Comparison of ENCODE assay signal across 20 cellular contexts in the genomic region with DNA sequence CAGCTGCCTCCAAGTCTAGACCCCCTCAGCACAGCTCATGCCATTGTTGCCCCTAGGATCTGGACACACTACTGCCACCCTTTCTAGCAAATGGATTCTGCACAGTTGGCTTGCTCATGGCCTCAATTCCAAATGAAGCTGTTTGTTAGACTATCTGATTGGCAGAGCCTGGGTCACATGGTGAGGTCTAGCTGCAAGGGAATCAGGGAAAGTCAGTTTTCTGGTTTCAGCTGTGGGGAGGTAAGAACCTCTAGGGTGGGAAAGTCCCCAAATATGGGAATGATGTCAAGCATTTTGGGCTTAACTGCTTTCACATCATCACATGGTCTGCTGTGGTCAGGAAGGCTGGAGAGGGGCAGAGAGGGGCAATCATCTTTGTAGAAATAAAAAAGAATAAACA.
"Had no signal": no experiment of that assay in that cellular context is flagged by ENCODE, and none has a peak within 500 bp of the region (broad histone marks: within the 10 kb centered on the region; RNA-seq: fewer than 3 reads in every experiment).

No MANE protein-coding gene starts in this region.

- DNase-seq: Kasumi-1, MV-4-11, NCI-H1048, NCI-H1105, NCI-H1417, NCI-H146, NCI-H1694 treated with DMSO at 0.1 percent for 48 hours, NCI-H1930, NCI-H2081, NCI-H2107, NCI-H2227 treated with DMSO at 0.1 percent for 48 hours, NCI-H510A, NCI-H524 treated with DMSO at 0.1 percent for 48 hours, NCI-H69, NCI-H774, Right ventricle myocardium superior, RPMI8226, SIG-M5, SK-N-SH, SW 1271 had no signal
